Comparison of ENCODE assay signal across 21 cellular contexts in genomic region chr18:58838165-58838860, GRCh38.
"Had no signal": no experiment of that assay in that cellular context is flagged by ENCODE, and none has a peak within 500 bp of the region (broad histone marks: within the 10 kb centered on the region; RNA-seq: fewer than 3 reads in every experiment).

No MANE protein-coding gene starts in this region.

- H3K9me3 Mint-ChIP-seq: activated T-helper 1 cell treated with anti-CD3 and anti-CD28 coated beads, Interleukin-12 subunit alpha, Interleukin-12 subunit beta, Interleukin-2, Interleukin-4 antibody, amounts not matched to agents 30 ng/mL and 10 ng/mL and 1 ng/mL, durations not matched to agents 14 hours and 24 hours and 36 hours; T-cell had no signal

- H2AFZ ChIP-seq: hepatocyte had no signal

- H3K27me3 ChIP-seq: cardiac muscle cell, hepatocyte, suprapubic skin, upper lobe of left lung had no signal

- DNase-seq: activated CD4-positive, alpha-beta T cell treated with anti-CD3 and anti-CD28 coated beads for 4 hours; activated naive CD4-positive, alpha-beta T cell; aorta; effector CD8-positive, alpha-beta T cell; foreskin melanocyte; kidney glomerular epithelial cell; mucosa of descending colon; naive thymus-derived CD8-positive, alpha-beta T cell; stimulated activated CD4-positive, alpha-beta T cell treated with anti-CD3 and anti-CD28 coated beads, Interleukin-2, amount 100 ng/mL, for 24 hours; stimulated activated naive CD4-positive, alpha-beta T cell; T-cell; upper lobe of left lung; WERI-Rb-1 had no signal

- H3K4me3 ChIP-seq: cardiac muscle cell, coronary artery, hepatocyte, lung, mucosa of descending colon, prostate gland, suprapubic skin, upper lobe of left lung had no signal

- H3K4me1 ChIP-seq: prostate gland, suprapubic skin, upper lobe of left lung had no signal

- H3K27ac ChIP-seq: cardiac muscle cell, coronary artery, hepatocyte, prostate gland, suprapubic skin, upper lobe of left lung, WERI-Rb-1 had no signal

- ATAC-seq: mucosa of descending colon; naive thymus-derived CD8-positive, alpha-beta T cell; sciatic nerve; T-cell had no signal

- H3K36me3 Mint-ChIP-seq: naive thymus-derived CD8-positive, alpha-beta T cell; T-cell had no signal

- H3K4me2 ChIP-seq: hepatocyte had no signal

- H3K27ac Mint-ChIP-seq: activated T-helper 1 cell treated with anti-CD3 and anti-CD28 coated beads, Interleukin-12 subunit alpha, Interleukin-12 subunit beta, Interleukin-2, Interleukin-4 antibody, amounts not matched to agents 30 ng/mL and 10 ng/mL and 1 ng/mL, durations not matched to agents 14 hours and 24 hours and 36 hours; naive thymus-derived CD8-positive, alpha-beta T cell; T-cell had no signal

- H3K79me2 ChIP-seq: hepatocyte had no signal

- H3K36me3 ChIP-seq: cardiac muscle cell, prostate gland, suprapubic skin, upper lobe of left lung, WERI-Rb-1 had no signal

- H3K4me1 Mint-ChIP-seq: naive thymus-derived CD8-positive, alpha-beta T cell; T-cell had no signal

- H3K4me3 Mint-ChIP-seq: activated T-helper 1 cell treated with anti-CD3 and anti-CD28 coated beads, Interleukin-12 subunit alpha, Interleukin-12 subunit beta, Interleukin-2, Interleukin-4 antibody, amounts not matched to agents 30 ng/mL and 10 ng/mL and 1 ng/mL, durations not matched to agents 14 hours and 24 hours and 36 hours; naive thymus-derived CD8-positive, alpha-beta T cell; T-cell had no signal
